ENCODE assay signal across 27 cellular contexts in genomic region chr22:23938328-23939016, GRCh38. TPM values are rescaled to one million over a fixed set of nuclear protein-coding genes. Genes with fewer than 3 reads are reported as not detected.
A peak's percentile ranks its signal among the peaks of the same experiment; 100 is the strongest.
DNase-seq lines count a peak whose midpoint lies in the region; ATAC-seq and TF ChIP-seq lines count a peak whose summit lies in the region.
"Had no signal": no experiment of that assay in that cellular context is flagged by ENCODE, and none has a peak within 500 bp of the region (broad histone marks: within the 10 kb centered on the region; RNA-seq: fewer than 3 reads in every experiment).

No MANE protein-coding gene starts in this region.

- DNase-seq in cardiac muscle cell (ENCODE audit: low read depth in 1 of 2, low spot score in 1 of 2), result peak in 1 of 2 donors; percentile 1
- no peak for DNase-seq in Right ventricle myocardium inferior (ENCODE audit: missing footprints)
- peak; percentile 41 for DNase-seq in amniotic epithelial cell (ENCODE audit: low read depth)
- peak in 1 of 2 donors; percentile 22 for DNase-seq in upper lobe of left lung
- no peak for DNase-seq in NCI-H1930 (lab: John Stamatoyannopoulos, UW)
- DNase-seq in NCI-H146 (lab: John Stamatoyannopoulos, UW), result no peak
- DNase-seq: ACHN; activated CD8-positive, alpha-beta T cell treated with anti-CD3 and anti-CD28 coated beads, Interleukin-2, amount 10 ng/mL, durations not matched to agents 7 days and 5 days; activated effector memory CD4-positive, alpha-beta T cell treated with anti-CD3 and anti-CD28 coated beads, Interleukin-2, amount 50 U/mL, for 16 hours; Calu3; effector CD4-positive, alpha-beta T cell; EL; HCEC 1CT; Kasumi-1; mesenchymal stem cell; NCI-H1694 treated with DMSO at 0.1 percent for 48 hours; NCI-H446 treated with DMSO at 0.1 percent for 48 hours; small intestine; stimulated activated CD4-positive, alpha-beta T cell treated with anti-CD3 and anti-CD28 coated beads, Interleukin-2, amount 100 ng/mL, for 24 hours; uterus had no signal

- TF ChIP-seq POLR2A in upper lobe of left lung (IDR thresholded peaks at IDR 0.05), result no peak

- H3K27me3 ChIP-seq in cardiac muscle cell (no peaks in the 10 kb centered on the region), liver (ENCODE audit: control insufficient read depth in 4 of 4, insufficient read depth in 4 of 4, low read length in 3 of 4) (no peaks in the 10 kb centered on the region), upper lobe of left lung (no peaks in the 10 kb centered on the region)
- H3K27me3 ChIP-seq: uterus had no signal

- H3K4me3 ChIP-seq in cardiac muscle cell (no peak overlapping the region), liver (ENCODE audit: low read depth in 1 of 3, low read length in 3 of 3) (no peak overlapping the region), upper lobe of left lung (no peak overlapping the region)
- H3K4me3 ChIP-seq: uterus had no signal

- intact Hi-C loops in Right ventricle myocardium inferior (cut with DNase I), result no loop called here

- no peak for TF ChIP-seq CTCF in cardiac muscle cell (IDR thresholded peaks at IDR 0.05; ENCODE audit: low read depth, low read length)
- TF ChIP-seq CTCF in liver (IDR thresholded peaks at IDR 0.05; ENCODE audit: low read depth, low read length, missing input control), result no peak
- TF ChIP-seq CTCF in upper lobe of left lung (IDR thresholded peaks at IDR 0.05), result no peak

- TF ChIP-seq EP300 in upper lobe of left lung (IDR thresholded peaks at IDR 0.05), result peak in 3 of 4 donors; percentile 68 to 86 (median 78)

- H3K9me3 ChIP-seq in cardiac muscle cell (ENCODE audit: low read depth) (no peaks in the 10 kb centered on the region), liver (ENCODE audit: control insufficient read depth in 4 of 4, low read length in 3 of 4) (no peaks in the 10 kb centered on the region), upper lobe of left lung (no peaks in the 10 kb centered on the region)
- H3K9me3 ChIP-seq: uterus had no signal

- H3K4me1 ChIP-seq in cardiac muscle cell (ENCODE audit: low read depth), result no peaks in the 10 kb centered on the region
- no peaks in the 10 kb centered on the region for H3K4me1 ChIP-seq in liver (ENCODE audit: control insufficient read depth in 4 of 4, insufficient read depth in 4 of 4, low read length in 3 of 4)
- peaks cover 0 to 7% (median 0%) of the 10 kb centered on the region in 4 donors for H3K4me1 ChIP-seq in upper lobe of left lung
- H3K4me1 ChIP-seq: uterus had no signal

- no peak for ATAC-seq in Right ventricle myocardium inferior
- ATAC-seq in upper lobe of left lung (ENCODE audit: low FRiP score in 2 of 2), result peak in 1 of 2 donors; percentile 78
- no peak for ATAC-seq in HG03432 (IDR thresholded peaks at IDR 0.05; ENCODE audit: unreplicated experiment)
- ATAC-seq: activated CD4-positive, CD25-positive, alpha-beta regulatory T cell treated with anti-CD3 and anti-CD28 coated beads, Interleukin-2, amount 50 U/mL, for 24 hours; activated CD8-positive, alpha-beta T cell treated with anti-CD3 and anti-CD28 coated beads, Interleukin-2, amount 10 ng/mL, durations not matched to agents 7 days and 5 days had no signal

- TF ChIP-seq RAD21 in liver (IDR thresholded peaks at IDR 0.05), result no peak

- no peak overlapping the region for H3K9ac ChIP-seq in liver (ENCODE audit: low read depth in 1 of 2, low read length in 2 of 2)

- H3K27ac ChIP-seq in cardiac muscle cell (peak overlapping the region; percentile 13), liver (ENCODE audit: low read depth in 1 of 2, low read length in 2 of 2) (no peak overlapping the region), upper lobe of left lung (peak overlapping the region in 2 of 4 donors; percentile 52 to 64)
- H3K27ac ChIP-seq: RWPE1, uterus had no signal

- WGBS in liver, result 76% methylated on average over 5 of the region's 5 CpGs
- 64 to 71% methylated on average over 5 of the region's 5 CpGs for WGBS in upper lobe of left lung, 2 donors

- no peaks in the 10 kb centered on the region for H3K36me3 ChIP-seq in cardiac muscle cell
- H3K36me3 ChIP-seq in liver (ENCODE audit: control insufficient read depth in 4 of 4, insufficient read depth in 3 of 4, low read depth in 1 of 4, low read length in 3 of 4), result no peaks in the 10 kb centered on the region
- no peaks in the 10 kb centered on the region for H3K36me3 ChIP-seq in upper lobe of left lung
- H3K36me3 ChIP-seq: uterus had no signal

TF ChIP-seq in liver, 16 proteins besides CTCF, POLR2A, EP300 and RAD21:
- peak; percentile 48 for TF ChIP-seq NR2F2 (IDR thresholded peaks at IDR 0.05)
- no peak for TF ChIP-seq RXRA (IDR thresholded peaks at IDR 0.05)
- no peak for TF ChIP-seq GABPA (IDR thresholded peaks at IDR 0.05 in 1 of 2, conservative IDR thresholded peaks at IDR 0.05 in 1 of 2)
- no peak for TF ChIP-seq EGR1 (IDR thresholded peaks at IDR 0.05; ENCODE audit: low read depth in 2 of 2)
- peak; percentile 24 for TF ChIP-seq MAX (IDR thresholded peaks at IDR 0.05)
- TF ChIP-seq YY1 (IDR thresholded peaks at IDR 0.05), result no peak

RNA-seq across cellular contexts. Expression of gene GSTT2B, which starts 22.5 kb away (rescaled TPM):
- 16.9 and 25.9 TPM in 2 replicates for total RNA-seq in cardiac muscle cell
- polyA plus RNA-seq in cardiac muscle cell, result 28.8 and 42.8 TPM in 2 replicates
- 4.6 TPM for total RNA-seq in Right ventricle myocardium inferior
- 10 to 100 TPM in 1 of 2 donors, 1 to 10 TPM in 1; 8.0 to 12.7 TPM for total RNA-seq in liver
- polyA plus RNA-seq in liver, result 10 to 100 TPM in 1 of 2 donors, 1 to 10 TPM in 1; 9.9 to 16.8 TPM
- 10 to 100 TPM in 1 of 6 donors, 1 to 10 TPM in 5; 1.9 to 19.8 (median 7.5) TPM for total RNA-seq in upper lobe of left lung
- total RNA-seq: activated CD8-positive, alpha-beta T cell treated with anti-CD3 and anti-CD28 coated beads, Interleukin-2, amount 10 ng/mL, durations not matched to agents 7 days and 5 days had no signal

RNA-seq across cellular contexts. Expression of gene DDTL, which starts 28.2 kb away (rescaled TPM):
- total RNA-seq in cardiac muscle cell (3.5 and 6.6 TPM in 2 replicates), Right ventricle myocardium inferior (1.5 TPM), liver (1 to 10 TPM; 6.3 to 9.5 TPM), upper lobe of left lung (1 to 10 TPM in 3 of 6 donors, under 1 TPM in 1, not detected in 2; 0.91 to 5.7 (median 2.5) TPM)
- polyA plus RNA-seq in cardiac muscle cell (11.9 and 13.8 TPM in 2 replicates), liver (10 to 100 TPM in 1 of 2 donors, 1 to 10 TPM in 1; 7.0 to 18.7 TPM)
- total RNA-seq: activated CD8-positive, alpha-beta T cell treated with anti-CD3 and anti-CD28 coated beads, Interleukin-2, amount 10 ng/mL, durations not matched to agents 7 days and 5 days; chondrocyte; myocyte had no signal

RNA-seq across cellular contexts. Expression of gene DDT, which starts 35.8 kb away (rescaled TPM):
- total RNA-seq in cardiac muscle cell (115 and 309 TPM in 2 replicates), Right ventricle myocardium inferior (139 TPM), liver (100 to 1,000 TPM; 352 to 460 TPM), upper lobe of left lung (100 to 1,000 TPM; 113 to 190 (median 127) TPM)
- polyA plus RNA-seq in cardiac muscle cell (179 and 244 TPM in 2 replicates), liver (1,000 to 10,000 TPM; 1,143 to 1,291 TPM)

RNA-seq across cellular contexts. Expression of gene GSTT2, which starts 41.5 kb away (rescaled TPM):
- total RNA-seq in cardiac muscle cell, result 1.2 and 5.2 TPM in 2 replicates
- polyA plus RNA-seq in cardiac muscle cell, result 5.0 and 5.1 TPM in 2 replicates
- not detected for total RNA-seq in Right ventricle myocardium inferior
- under 1 TPM; 0.19 to 0.92 TPM for total RNA-seq in liver
- 1 to 10 TPM in 1 of 2 donors, under 1 TPM in 1; 0.37 to 1.2 TPM for polyA plus RNA-seq in liver
- under 1 TPM in 2 of 6 donors, not detected in 4; 0.29 to 0.88 TPM for total RNA-seq in upper lobe of left lung
- total RNA-seq: activated CD8-positive, alpha-beta T cell treated with anti-CD3 and anti-CD28 coated beads, Interleukin-2, amount 10 ng/mL, durations not matched to agents 7 days and 5 days; chondrocyte; myocyte; subcutaneous adipose tissue; uterus had no signal

RNA-seq across cellular contexts. Expression of gene MIF, which starts 44.3 kb away (rescaled TPM):
- 855 and 1,357 TPM in 2 replicates for total RNA-seq in cardiac muscle cell
- 4,717 and 4,854 TPM in 2 replicates for polyA plus RNA-seq in cardiac muscle cell
- total RNA-seq in Right ventricle myocardium inferior, result 272 TPM
- 100 to 1,000 TPM; 108 to 207 TPM for total RNA-seq in liver
- 1,000 to 10,000 TPM in 1 of 2 donors, 100 to 1,000 TPM in 1; 399 to 1,047 TPM for polyA plus RNA-seq in liver
- total RNA-seq in upper lobe of left lung, result 100 to 1,000 TPM in 5 of 6 donors, 10 to 100 TPM in 1; 54.5 to 388 (median 298) TPM
